21 cellular contexts compared by ENCODE assay signal in the genomic region with DNA sequence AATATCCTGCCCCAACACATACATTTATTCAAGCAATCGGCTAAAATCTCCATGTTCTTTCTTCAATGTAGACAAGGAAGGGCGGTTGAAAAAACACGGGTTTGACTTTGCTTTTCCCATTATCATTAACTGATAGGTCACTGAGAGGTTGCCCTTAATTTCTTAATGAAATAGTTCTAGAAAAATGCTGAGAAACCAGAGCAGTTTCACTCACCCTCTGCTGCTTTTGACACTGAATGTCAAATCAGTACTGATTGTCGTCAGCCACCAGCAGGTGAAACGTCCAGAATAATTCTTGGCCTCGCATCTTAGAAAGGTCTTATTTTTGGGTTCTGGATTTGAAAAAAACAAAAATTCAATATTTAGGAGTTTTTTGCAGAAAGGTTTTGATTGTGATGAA. TPM values are rescaled to one million over a fixed set of nuclear protein-coding genes. Genes with fewer than 3 reads are reported as not detected.
DNase-seq lines count a peak whose midpoint lies in the region; ATAC-seq, FAIRE-seq and TF ChIP-seq lines count a peak whose summit lies in the region.
"Had no signal": no experiment of that assay in that cellular context is flagged by ENCODE, and none has a peak within 500 bp of the region (broad histone marks: within the 10 kb centered on the region; RNA-seq: fewer than 3 reads in every experiment).

No MANE protein-coding gene starts in this region.

- no peaks in the 10 kb centered on the region for H3K4me1 ChIP-seq in GM12878 (ENCODE audit: control insufficient read depth, insufficient read depth, low read length)
- H3K4me1 ChIP-seq in suprapubic skin, result no peaks in the 10 kb centered on the region
- H3K4me1 ChIP-seq: BLaER1 treated with 17β-estradiol and CSF1 and Interleukin-3, amounts not matched to agents 10 nM and 100 nM; HAP-1 had no signal

- no peak for TF ChIP-seq RAD21 in GM12878 (IDR thresholded peaks at IDR 0.05; ENCODE audit: insufficient read depth, low read depth, low read length)

- SMC1A ChIA-PET in GM12878 (lab: Charles Lee; ENCODE audit: uncharacterized antibody, unreplicated experiment), result interaction anchor here (1.1 to 1.6 kb wide), 3 partner anchors 11 to 643 kb away, joined by 3 to 6 read pairs (median 3); no protein-coding TSS in a partner anchor

- H2AFZ ChIP-seq in GM12878 (ENCODE audit: control insufficient read depth, low read depth, low read length), result no peak overlapping the region

- no peak overlapping the region for H3K4me3 ChIP-seq in GM12878
- H3K4me3 ChIP-seq in suprapubic skin, result no peak overlapping the region
- H3K4me3 ChIP-seq: BLaER1 treated with 17β-estradiol and CSF1 and Interleukin-3, amounts not matched to agents 10 nM and 100 nM; HAP-1 had no signal

- RAD21 ChIA-PET in GM12878 (lab: Charles Lee; ENCODE audit: unreplicated experiment), result no interaction called here

- no peaks in the 10 kb centered on the region for H4K20me1 ChIP-seq in GM12878 (ENCODE audit: control insufficient read depth, insufficient read depth)
- H4K20me1 ChIP-seq: BLaER1 treated with 17β-estradiol and CSF1 and Interleukin-3, amounts not matched to agents 10 nM and 100 nM had no signal

- H3K27me3 ChIP-seq in GM12878 (replicated peaks in 1 of 2; ENCODE audit: control insufficient read depth in 2 of 2, insufficient read depth in 2 of 2, low read length in 1 of 2) (no peaks in the 10 kb centered on the region), suprapubic skin (peaks cover 3% of the 10 kb centered on the region)
- H3K27me3 ChIP-seq: BLaER1 treated with 17β-estradiol and CSF1 and Interleukin-3, amounts not matched to agents 10 nM and 100 nM had no signal

- H3K27ac ChIP-seq in GM12878 (ENCODE audit: control insufficient read depth, insufficient read depth) (no peak overlapping the region), suprapubic skin (no peak overlapping the region)
- H3K27ac ChIP-seq: BLaER1 treated with 17β-estradiol and CSF1 and Interleukin-3, amounts not matched to agents 10 nM and 100 nM had no signal

- no TSS peak for BruUV-seq in GM12878 (replicated peaks; lab: Mats Ljungman, UMichigan)

- POLR2A ChIA-PET in GM12878 (lab: Charles Lee), result no interaction called here

- no peak for DNase-seq in GM12878 (ENCODE audit: low read depth, low spot score)
- DNase-seq in cerebellar cortex (ENCODE audit: low spot score), result no peak
- DNase-seq in suprapubic skin (ENCODE audit: low spot score in 2 of 2), result no peak
- DNase-seq: Calu3; CD8-positive, alpha-beta T cell; DMS79 treated with DMSO at 0.1 percent for 48 hours; GF-D8; Karpas-422; KBM-7 had no signal

- TF ChIP-seq POLR2A in GM12878 (IDR thresholded peaks at IDR 0.05; ENCODE audit: low read depth, low read length), result no peak
- TF ChIP-seq POLR2A in suprapubic skin (IDR thresholded peaks at IDR 0.05), result no peak

- H3K4me2 ChIP-seq in GM12878 (ENCODE audit: control insufficient read depth, insufficient read depth), result no peak overlapping the region
- H3K4me2 ChIP-seq: BLaER1 treated with 17β-estradiol and CSF1 and Interleukin-3, amounts not matched to agents 10 nM and 100 nM had no signal

- FAIRE-seq in GM12878 (lab: Jason Lieb, UNC), result no peak
- FAIRE-seq: GM12891, GM19239, HepG2 had no signal

- H3K9me3 ChIP-seq in GM12878 (replicated peaks; ENCODE audit: control insufficient read depth, insufficient read depth, low read length), result no peaks in the 10 kb centered on the region
- H3K9me3 ChIP-seq in suprapubic skin, result no peaks in the 10 kb centered on the region
- H3K9me3 ChIP-seq: HAP-1 had no signal

- ATAC-seq in GM18520 (IDR thresholded peaks at IDR 0.05; ENCODE audit: unreplicated experiment) (peak; percentile 86), GM21786 (IDR thresholded peaks at IDR 0.05; ENCODE audit: unreplicated experiment) (peak; percentile 80), HG03175 (IDR thresholded peaks at IDR 0.05; ENCODE audit: unreplicated experiment) (peak; percentile 78), GM12878 (peak; percentile 85), GM21367 (IDR thresholded peaks at IDR 0.05; ENCODE audit: unreplicated experiment) (no peak)
- ATAC-seq: CD8-positive, alpha-beta T cell; HepG2 had no signal

- intact Hi-C loops in GM12878 (cut with micrococcal nuclease; ENCODE audit: unreplicated experiment), result loop anchor here (10.0 kb wide), 1 partner anchor 443 kb away; no protein-coding TSS in a partner anchor

- CTCF ChIA-PET in GM12878 (lab: Yijun Ruan, JAX), result interaction anchor here (2.1 kb wide), 1 partner anchor 10 kb away, joined by 7 read pairs; no protein-coding TSS in a partner anchor

- H3K79me2 ChIP-seq in GM12878 (ENCODE audit: control insufficient read depth, insufficient read depth, low read length), result no peaks in the 10 kb centered on the region

- WGBS in GM12878 (ENCODE audit: insufficient coverage, insufficient replicate concordance, low lambda C conversion rate, missing lambda C conversion rate), result 45% methylated on average over 6 of the region's 6 CpGs
- WGBS in suprapubic skin, result 95% methylated on average over 6 of the region's 6 CpGs

- H3K36me3 ChIP-seq in GM12878 (ENCODE audit: control insufficient read depth in 2 of 2, insufficient read depth in 2 of 2, low read length in 1 of 2) (no peaks in the 10 kb centered on the region), suprapubic skin (no peaks in the 10 kb centered on the region)
- H3K36me3 ChIP-seq: BLaER1 treated with 17β-estradiol and CSF1 and Interleukin-3, amounts not matched to agents 10 nM and 100 nM; HAP-1 had no signal

- no peak overlapping the region for H3K9ac ChIP-seq in GM12878 (ENCODE audit: control insufficient read depth, insufficient read depth, low read length)
- H3K9ac ChIP-seq: BLaER1 treated with 17β-estradiol and CSF1 and Interleukin-3, amounts not matched to agents 10 nM and 100 nM had no signal

- TF ChIP-seq EP300 in GM12878 (IDR thresholded peaks at IDR 0.05; ENCODE audit: borderline replicate concordance in 1 of 2, control insufficient read depth in 1 of 2, low read depth in 2 of 2, low read length in 2 of 2) (peak in 1 of 2 experiments; percentile 45; a peak in 1 of 4 replicates), suprapubic skin (IDR thresholded peaks at IDR 0.05) (no peak)

- TF ChIP-seq CTCF in GM12878 (IDR thresholded peaks at IDR 0.05 in 2 of 3, conservative IDR thresholded peaks at IDR 0.05 in 1 of 3; ENCODE audit: control insufficient read depth in 2 of 3, extremely low read depth in 1 of 3, insufficient read depth in 1 of 3, low read depth in 3 of 3, low read length in 3 of 3) (no peak), suprapubic skin (IDR thresholded peaks at IDR 0.05) (no peak)

- in situ Hi-C loops in GM12878 (cut with MboI), result loop anchor here (10.0 kb wide), 1 partner anchor 663 kb away; no protein-coding TSS in a partner anchor

TF ChIP-seq in GM12878, 131 proteins besides CTCF, POLR2A, EP300 and RAD21 (continues in another document):
- TF ChIP-seq NFYA (IDR thresholded peaks at IDR 0.05; ENCODE audit: borderline replicate concordance, low read depth, low read length) (no peak), MTA2 (IDR thresholded peaks at IDR 0.05; ENCODE audit: low read depth) (peak; percentile 44; the same call in 1 of the 2 replicates), SUPT20H (IDR thresholded peaks at IDR 0.05; ENCODE audit: borderline replicate concordance, control insufficient read depth, low read depth, low read length) (no peak), EZH2 (IDR thresholded peaks at IDR 0.05; ENCODE audit: borderline replicate concordance, control insufficient read depth, low read depth, low read length) (no peak), JUNB (IDR thresholded peaks at IDR 0.05) (peak; percentile 27; the same call in 1 of the 2 replicates), MXI1 (IDR thresholded peaks at IDR 0.05; ENCODE audit: low read depth, low read length) (no peak)
- TF ChIP-seq, protein P1, sequence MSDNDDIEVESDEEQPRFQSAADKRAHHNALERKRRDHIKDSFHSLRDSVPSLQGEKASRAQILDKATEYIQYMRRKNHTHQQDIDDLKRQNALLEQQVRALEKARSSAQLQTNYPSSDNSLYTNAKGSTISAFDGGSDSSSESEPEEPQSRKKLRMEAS (IDR thresholded peaks at IDR 0.05; ENCODE audit: low read depth, low read length), result no peak

RNA-seq across cellular contexts. Expression of a gene that starts 8.1 kb away (rescaled TPM):
- total RNA-seq in GM12878 (2013; cell fraction: nucleolus; rRNA removed), result 0.13 and 0.22 TPM in 2 replicates
- total RNA-seq in GM12878 (2014; rRNA removed) (0.28 and 0.38 TPM in 2 replicates), GM12878 (2014; rRNA removed; fragmentation: Illumina TruSeq; extraction: Trizol) (0.49 and 0.64 TPM in 2 replicates), GM12878 (2021) (0.29 and 0.31 TPM in 2 replicates), suprapubic skin (not detected)
- polyA plus RNA-seq in GM12878 (2011; ENCODE audit: low read depth), result not detected
- polyA plus RNA-seq in GM12878 (2011; rRNA removed) (0.72 and 0.84 TPM in 2 replicates), GM12878 (2014; fragmentation: Illumina TruSeq; extraction: Trizol) (0.62 TPM in 2 replicates), GM12878 (2014; fragmentation: Nextera tagmentation; extraction: Ambion mirVana) (under 1 TPM; 0.31 to 0.48 TPM), GM12878 (2014; rRNA removed) (0.49 and 0.54 TPM in 2 replicates), GM12878 (2016; fragmentation: Nextera tagmentation; extraction: Ambion mirVana) (under 1 TPM; 0.15 to 0.42 TPM)
- polyA plus RNA-seq in GM12878 (2011; cell fraction: cytosol; rRNA removed), result 0.28 and 0.43 TPM in 2 replicates
- polyA plus RNA-seq in GM12878 (2011; cell fraction: nucleus; rRNA removed), result 0.72 and 0.75 TPM in 2 replicates
- 0.18 TPM in 1 of 2 replicates, not detected in the other for polyA plus RNA-seq in GM12878 (2012)
- polyA minus RNA-seq in GM12878 (2011; rRNA and poly(A)+ RNA removed), result 0.31 and 0.88 TPM in 2 replicates
- polyA minus RNA-seq in GM12878 (2011; cell fraction: cytosol; rRNA and poly(A)+ RNA removed), result not detected in 2 replicates
- polyA minus RNA-seq in GM12878 (2011; cell fraction: nucleus; rRNA and poly(A)+ RNA removed), result 0.12 and 0.19 TPM in 2 replicates
- total RNA-seq: A172; Calu3; CD8-positive, alpha-beta T cell; H4; HepG2 had no signal
- polyA plus RNA-seq: HepG2, IgD-negative memory B cell had no signal

RNA-seq across cellular contexts. Expression of a gene that starts 59.1 kb away (rescaled TPM):
- total RNA-seq in GM12878 (2013; cell fraction: nucleolus; rRNA removed), result 6.8 and 7.5 TPM in 2 replicates
- 28.1 and 30.8 TPM in 2 replicates for total RNA-seq in GM12878 (2014; rRNA removed)
- total RNA-seq in GM12878 (2014; rRNA removed; fragmentation: Illumina TruSeq; extraction: Trizol), result 40.9 TPM in 2 replicates
- 19.8 and 22.2 TPM in 2 replicates for total RNA-seq in GM12878 (2021)
- polyA plus RNA-seq in GM12878 (2011; ENCODE audit: low read depth), result 7.6 TPM
- 18.8 and 27.4 TPM in 2 replicates for polyA plus RNA-seq in GM12878 (2011; rRNA removed)
- 6.3 and 8.5 TPM in 2 replicates for polyA plus RNA-seq in GM12878 (2011; cell fraction: cytosol; rRNA removed)
- 3.4 and 5.6 TPM in 2 replicates for polyA plus RNA-seq in GM12878 (2011; cell fraction: nucleus; rRNA removed)
- 16.6 and 17.6 TPM in 2 replicates for polyA plus RNA-seq in GM12878 (2012)
- polyA plus RNA-seq in GM12878 (2014; fragmentation: Illumina TruSeq; extraction: Trizol), result 43.3 and 49.3 TPM in 2 replicates
- 10 to 100 TPM; 22.6 to 34.3 TPM for polyA plus RNA-seq in GM12878 (2014; fragmentation: Nextera tagmentation; extraction: Ambion mirVana)
- polyA plus RNA-seq in GM12878 (2014; rRNA removed), result 21.4 and 29.9 TPM in 2 replicates
- 10 to 100 TPM; 42.2 to 44.2 TPM for polyA plus RNA-seq in GM12878 (2016; fragmentation: Nextera tagmentation; extraction: Ambion mirVana)
- 4.0 and 5.0 TPM in 2 replicates for polyA minus RNA-seq in GM12878 (2011; rRNA and poly(A)+ RNA removed)
- 3.2 and 4.2 TPM in 2 replicates for polyA minus RNA-seq in GM12878 (2011; cell fraction: cytosol; rRNA and poly(A)+ RNA removed)
- 2.4 and 5.1 TPM in 2 replicates for polyA minus RNA-seq in GM12878 (2011; cell fraction: nucleus; rRNA and poly(A)+ RNA removed)
- 10 to 100 TPM; 17.7 to 20.9 (median 18.8) TPM for total RNA-seq in suprapubic skin
